In genomic region chr5:111223790-111224560, GRCh38 we compare ENCODE assay signal across 1 cellular context.
TF ChIP-seq lines count a peak whose summit lies in the region.

TSS of gene CAMK4 (plus strand) at chr5:111224384. CDS start at chr5:111224484, 100 bp downstream.

TF ChIP-seq in K562, 482 proteins besides CTCF, POLR2A, EP300 and RAD21 (continued from another document):
- TF ChIP-seq GTF2A2 (tag; IDR thresholded peaks at IDR 0.05) (no peak), SNIP1 (IDR thresholded peaks at IDR 0.05; ENCODE audit: low read depth) (no peak), ZBTB7A (IDR thresholded peaks at IDR 0.05; ENCODE audit: borderline replicate concordance, control insufficient read depth, low read depth, low read length) (peak; percentile 50; the same call in 1 of the 2 replicates), L3MBTL2 (IDR thresholded peaks at IDR 0.05) (peak; percentile 27; the same call in 1 of the 2 replicates), SIRT6 (IDR thresholded peaks at IDR 0.05; ENCODE audit: low read depth, low read length) (no peak), KDM5B (IDR thresholded peaks at IDR 0.05; ENCODE audit: insufficient replicate concordance, low read depth, low read length) (peak; percentile 22), NRF1 (conservative IDR thresholded peaks at IDR 0.05 in 1 of 2, IDR thresholded peaks at IDR 0.05 in 1 of 2) (peak in 1 of 2 experiments; percentile 37; a peak in 2 of 4 replicates), STAT6 (CRISPR knock-in tag; IDR thresholded peaks at IDR 0.05) (no peak), ETV6 (IDR thresholded peaks at IDR 0.05; ENCODE audit: borderline replicate concordance in 1 of 2, low read depth in 2 of 2, low read length in 1 of 2) (no peak), ETV6 (CRISPR knock-in tag; IDR thresholded peaks at IDR 0.05; ENCODE audit: borderline replicate concordance) (no peak), MAZ (CRISPR knock-in tag; conservative IDR thresholded peaks at IDR 0.05 in 1 of 2, IDR thresholded peaks at IDR 0.05 in 1 of 2) (peak in 1 of 2 experiments; percentile 51; a peak in 1 of 4 replicates), CREM (IDR thresholded peaks at IDR 0.05; ENCODE audit: low read depth) (no peak), EGR1 (conservative IDR thresholded peaks at IDR 0.05) (peak; percentile 51; the same call in 1 of the 2 replicates), CAMTA2 (CRISPR knock-in tag; conservative IDR thresholded peaks at IDR 0.05) (no peak), POU5F1 (IDR thresholded peaks at IDR 0.05; ENCODE audit: borderline replicate concordance, low read depth, low read length, partially characterized antibody) (no peak)
